ENCODE assay signal across 8 cellular contexts in genomic region chr1:155856975-155857930, GRCh38. TPM values are rescaled to one million over a fixed set of nuclear protein-coding genes. Genes with fewer than 3 reads are reported as not detected.
A peak's percentile ranks its signal among the peaks of the same experiment; 100 is the strongest.
DNase-seq lines count a peak whose midpoint lies in the region; ATAC-seq and TF ChIP-seq lines count a peak whose summit lies in the region.

Gene GON4L, minus strand, starts transcription at chr1:155857214. Its CDS starts 3,434 bp downstream, at chr1:155853780.

- WGBS in lung, 2 donors = 10 to 16% methylated on average over 42 to 46 of the region's 46 CpGs

- H3K27me3 ChIP-seq in CD4-positive, CD25-positive, alpha-beta regulatory T cell (ENCODE audit: control insufficient read depth, insufficient read depth, low read length) = no peaks in the 10 kb centered on the region
- no peaks in the 10 kb centered on the region for H3K27me3 ChIP-seq in effector memory CD4-positive, alpha-beta T cell (replicated peaks; ENCODE audit: control insufficient read depth, insufficient read depth, low read length, poor library complexity, severe bottlenecking)
- no peaks in the 10 kb centered on the region for H3K27me3 ChIP-seq in lung (ENCODE audit: control insufficient read depth, insufficient read depth)

- peak; percentile 83 to 96 (median 90) for DNase-seq in CD4-positive, CD25-positive, alpha-beta regulatory T cell
- DNase-seq in HUDEP-2 (lab: John Stamatoyannopoulos, UW; ENCODE audit: unreplicated experiment in 76 of 76) = peak in 74 of 76 experiments; percentile 16 to 90 (median 79)
- peak; percentile 88 for DNase-seq in NOMO-1 treated with dmso at 0.1 percent for 144 hours (lab: John Stamatoyannopoulos, UW; ENCODE audit: unreplicated experiment)
- DNase-seq in activated CD8-positive, alpha-beta memory T cell treated with anti-CD3 and anti-CD28 coated beads for 4 hours (ENCODE audit: low read depth in 2 of 2) = peak; percentile 73 to 80
- DNase-seq in effector memory CD4-positive, alpha-beta T cell = peak; percentile 77 to 85 (median 79)
- DNase-seq in lung (ENCODE audit: low spot score) = peak; percentile 90
- DNase-seq in stimulated activated CD4-positive, alpha-beta T cell treated with anti-CD3 and anti-CD28 coated beads, TNF-alpha, amount 100 ng/mL, for 4 hours (ENCODE audit: low read depth in 3 of 3) = peak; percentile 62 to 79 (median 76)

- peak within 1 kb of the TSS; percentile 95 to 99 (median 98) for H3K4me3 Mint-ChIP-seq in CD4-positive, CD25-positive, alpha-beta regulatory T cell

- H3K27ac Mint-ChIP-seq in CD4-positive, CD25-positive, alpha-beta regulatory T cell = peak within 1 kb of the TSS; percentile 98 to 100 (median 100)

- TF ChIP-seq CTCF in lung (IDR thresholded peaks at IDR 0.05; ENCODE audit: control extremely low read depth, extremely low read depth) = no peak

- peaks cover 16 to 61% (median 34%) of the 10 kb centered on the region in 4 donors for H3K4me1 Mint-ChIP-seq in CD4-positive, CD25-positive, alpha-beta regulatory T cell

- peaks cover 15% of the 10 kb centered on the region for H3K36me3 Mint-ChIP-seq in CD4-positive, CD25-positive, alpha-beta regulatory T cell

- H3K27ac ChIP-seq in CD4-positive, CD25-positive, alpha-beta regulatory T cell (ENCODE audit: insufficient read depth, low read length, poor library complexity, severe bottlenecking) = peak within 1 kb of the TSS; percentile 87
- H3K27ac ChIP-seq in effector memory CD4-positive, alpha-beta T cell (ENCODE audit: insufficient read depth, low read length, poor library complexity, severe bottlenecking) = peak within 1 kb of the TSS; percentile 81
- H3K27ac ChIP-seq in lung (ENCODE audit: low read depth in 1 of 2, low read length in 1 of 2) = peak within 1 kb of the TSS; percentile 82 to 87

- peak; percentile 75 to 77 for ATAC-seq in CD4-positive, CD25-positive, alpha-beta regulatory T cell (ENCODE audit: low read depth in 2 of 2)
- ATAC-seq in GM19463 (IDR thresholded peaks at IDR 0.05; ENCODE audit: unreplicated experiment) (peak; percentile 55), lung (ENCODE audit: insufficient read depth, low FRiP score) (peak; percentile 90)

- no peaks in the 10 kb centered on the region for H3K9me3 Mint-ChIP-seq in CD4-positive, CD25-positive, alpha-beta regulatory T cell

- peaks cover 9% of the 10 kb centered on the region for H3K27me3 Mint-ChIP-seq in CD4-positive, CD25-positive, alpha-beta regulatory T cell

- peaks cover 17% of the 10 kb centered on the region for H3K36me3 ChIP-seq in CD4-positive, CD25-positive, alpha-beta regulatory T cell (ENCODE audit: control insufficient read depth, insufficient read depth, low read length)
- H3K36me3 ChIP-seq in effector memory CD4-positive, alpha-beta T cell (ENCODE audit: control insufficient read depth, insufficient read depth, low read length) = peaks cover 13% of the 10 kb centered on the region
- peaks cover 11 to 14% of the 10 kb centered on the region in 2 donors for H3K36me3 ChIP-seq in lung (ENCODE audit: control insufficient read depth in 2 of 2, insufficient read depth in 2 of 2, low read length in 2 of 2)

- no peaks in the 10 kb centered on the region for H3K9me3 ChIP-seq in CD4-positive, CD25-positive, alpha-beta regulatory T cell (ENCODE audit: control insufficient read depth in 2 of 2, low read length in 2 of 2)
- no peaks in the 10 kb centered on the region for H3K9me3 ChIP-seq in effector memory CD4-positive, alpha-beta T cell (ENCODE audit: control insufficient read depth, low read length)
- H3K9me3 ChIP-seq in lung (ENCODE audit: control insufficient read depth in 2 of 2, insufficient read depth in 1 of 2, low read length in 1 of 2) = no peaks in the 10 kb centered on the region

- H3K4me3 ChIP-seq in CD4-positive, CD25-positive, alpha-beta regulatory T cell (ENCODE audit: low read depth, low read length) = peak within 1 kb of the TSS; percentile 85
- H3K4me3 ChIP-seq in effector memory CD4-positive, alpha-beta T cell (ENCODE audit: insufficient read depth, low read depth, low read length, poor library complexity, severe bottlenecking) = peak within 1 kb of the TSS; percentile 63
- peak within 1 kb of the TSS; percentile 85 for H3K4me3 ChIP-seq in lung

- H3K4me1 ChIP-seq in CD4-positive, CD25-positive, alpha-beta regulatory T cell (ENCODE audit: control insufficient read depth, insufficient read depth, low read length, poor library complexity, severe bottlenecking) = peaks cover 35% of the 10 kb centered on the region
- peaks cover 7% of the 10 kb centered on the region for H3K4me1 ChIP-seq in effector memory CD4-positive, alpha-beta T cell (ENCODE audit: control insufficient read depth, insufficient read depth, low read length, poor library complexity, severe bottlenecking)
- H3K4me1 ChIP-seq in lung (ENCODE audit: control insufficient read depth in 2 of 2, insufficient read depth in 2 of 2, low read length in 2 of 2) = peaks cover 5% of the 10 kb centered on the region in 2 donors

RNA-seq across cellular contexts. Expression of gene GON4L, which starts in this region (rescaled TPM):
- total RNA-seq in CD4-positive, CD25-positive, alpha-beta regulatory T cell = 105 TPM
- polyA plus RNA-seq in CD4-positive, CD25-positive, alpha-beta regulatory T cell = 10 to 100 TPM; 22.3 to 35.3 (median 26.3) TPM
- total RNA-seq in lung = 10 to 100 TPM; 46.1 to 61.4 TPM
- 10 to 100 TPM; 16.2 to 18.6 TPM for polyA plus RNA-seq in lung

Comparison
In these comparisons a context has a peak if more than half of its experiments do, and no peak if none do; other contexts are left out.
1. Peak in every context shown above with its lines: DNase-seq, ATAC-seq, H3K4me3 ChIP-seq and H3K27ac ChIP-seq.